In the genomic region with DNA sequence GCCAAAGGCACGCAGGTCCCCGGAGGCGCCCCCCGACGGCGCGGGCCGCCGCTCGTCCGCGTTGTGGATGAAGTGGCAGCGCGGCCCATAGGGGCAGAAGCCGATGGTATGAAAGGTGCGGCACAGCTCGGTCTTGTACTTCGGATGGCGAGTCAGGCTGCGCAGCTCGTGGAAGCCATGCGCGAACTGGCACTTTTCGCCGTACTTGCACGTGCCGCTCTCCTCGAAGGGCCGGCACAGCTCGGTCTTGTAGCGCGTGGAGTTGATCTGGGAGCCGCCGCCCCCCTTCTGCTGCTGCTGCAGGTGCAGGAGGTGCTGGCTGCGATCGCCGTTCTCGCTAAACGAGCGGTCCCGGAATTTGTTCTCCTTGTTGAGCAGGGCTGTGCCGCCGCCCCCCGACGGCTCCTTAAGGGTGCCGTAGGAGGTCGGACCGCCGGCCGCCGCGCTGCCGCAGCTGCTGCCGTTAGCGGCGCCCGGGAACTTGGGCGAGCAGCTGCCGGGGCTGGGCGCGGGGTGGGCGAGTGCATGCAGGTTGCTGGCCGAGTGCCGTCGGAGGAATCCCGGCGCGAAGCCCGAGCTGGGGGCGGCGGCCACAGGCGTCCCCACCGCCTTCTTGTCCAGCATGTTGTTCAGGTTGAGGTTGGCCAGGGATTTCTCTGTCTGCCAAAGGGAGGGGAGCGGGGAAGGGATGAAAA, we compare ENCODE assay signal across 1 cellular context.
TF ChIP-seq lines count a peak whose summit lies in the region.

No MANE protein-coding gene starts in this region.

TF ChIP-seq in HepG2, 621 proteins besides CTCF, POLR2A, EP300 and RAD21 (continued from another document and continues in another):
- no peak for TF ChIP-seq ZBTB37 (CRISPR knock-in tag; IDR thresholded peaks at IDR 0.05)
- TF ChIP-seq, protein P1, sequence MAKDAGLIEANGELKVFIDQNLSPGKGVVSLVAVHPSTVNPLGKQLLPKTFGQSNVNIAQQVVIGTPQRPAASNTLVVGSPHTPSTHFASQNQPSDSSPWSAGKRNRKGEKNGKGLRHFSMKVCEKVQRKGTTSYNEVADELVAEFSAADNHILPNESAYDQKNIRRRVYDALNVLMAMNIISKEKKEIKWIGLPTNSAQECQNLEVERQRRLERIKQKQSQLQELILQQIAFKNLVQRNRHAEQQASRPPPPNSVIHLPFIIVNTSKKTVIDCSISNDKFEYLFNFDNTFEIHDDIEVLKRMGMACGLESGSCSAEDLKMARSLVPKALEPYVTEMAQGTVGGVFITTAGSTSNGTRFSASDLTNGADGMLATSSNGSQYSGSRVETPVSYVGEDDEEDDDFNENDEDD (CRISPR knock-in tag; IDR thresholded peaks at IDR 0.05; ENCODE audit: borderline replicate concordance) = peak; percentile 73; the same call in 1 of the 2 replicates
- TF ChIP-seq BORCS8-MEF2B (CRISPR knock-in tag; IDR thresholded peaks at IDR 0.05) = peak; percentile 80
- 0 out of 2 replicates have a peak, but pooled peaks have one; percentile 24 for TF ChIP-seq ZFAT (CRISPR knock-in tag; conservative IDR thresholded peaks at IDR 0.05)
- TF ChIP-seq, protein P2, sequence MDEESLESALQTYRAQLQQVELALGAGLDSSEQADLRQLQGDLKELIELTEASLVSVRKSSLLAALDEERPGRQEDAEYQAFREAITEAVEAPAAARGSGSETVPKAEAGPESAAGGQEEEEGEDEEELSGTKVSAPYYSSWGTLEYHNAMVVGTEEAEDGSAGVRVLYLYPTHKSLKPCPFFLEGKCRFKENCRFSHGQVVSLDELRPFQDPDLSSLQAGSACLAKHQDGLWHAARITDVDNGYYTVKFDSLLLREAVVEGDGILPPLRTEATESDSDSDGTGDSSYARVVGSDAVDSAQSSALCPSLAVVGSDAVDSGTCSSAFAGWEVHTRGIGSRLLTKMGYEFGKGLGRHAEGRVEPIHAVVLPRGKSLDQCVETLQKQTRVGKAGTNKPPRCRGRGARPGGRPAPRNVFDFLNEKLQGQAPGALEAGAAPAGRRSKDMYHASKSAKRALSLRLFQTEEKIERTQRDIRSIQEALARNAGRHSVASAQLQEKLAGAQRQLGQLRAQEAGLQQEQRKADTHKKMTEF (CRISPR knock-in tag; IDR thresholded peaks at IDR 0.05) = peak; percentile 33; the same call in 1 of the 2 replicates
- TF ChIP-seq MAZ (IDR thresholded peaks at IDR 0.05; ENCODE audit: borderline replicate concordance, low read depth, low read length) = no peak
- TF ChIP-seq MAZ (CRISPR knock-in tag; IDR thresholded peaks at IDR 0.05; ENCODE audit: low read depth) = no peak; the same call in none of the 2 replicates
- TF ChIP-seq TSC22D2 (CRISPR knock-in tag; IDR thresholded peaks at IDR 0.05; ENCODE audit: borderline replicate concordance) = peak; percentile 53
- 0 out of 2 replicates have a peak, but pooled peaks have one; percentile 11 for TF ChIP-seq ZNF235 (CRISPR knock-in tag; IDR thresholded peaks at IDR 0.05; ENCODE audit: borderline replicate concordance)
- no peak for TF ChIP-seq CREM (IDR thresholded peaks at IDR 0.05)
- no peak for TF ChIP-seq CREM (CRISPR knock-in tag; IDR thresholded peaks at IDR 0.05)
- peak; percentile 66; the same call in 1 of the 2 replicates for TF ChIP-seq ZNF30 (CRISPR knock-in tag; IDR thresholded peaks at IDR 0.05)
- TF ChIP-seq ZSCAN21 (CRISPR knock-in tag; IDR thresholded peaks at IDR 0.05; ENCODE audit: borderline replicate concordance) = no peak; the same call in none of the 2 replicates
- peak; percentile 84 for TF ChIP-seq ZNF687 (CRISPR knock-in tag; IDR thresholded peaks at IDR 0.05)
- peak; percentile 26; the same call in 1 of the 2 replicates for TF ChIP-seq ERF (CRISPR knock-in tag; IDR thresholded peaks at IDR 0.05)
- TF ChIP-seq ZSCAN5A (CRISPR knock-in tag; IDR thresholded peaks at IDR 0.05; ENCODE audit: borderline replicate concordance) = peak; percentile 93
- peak; percentile 86 for TF ChIP-seq ZNF274 (CRISPR knock-in tag; IDR thresholded peaks at IDR 0.05)
- TF ChIP-seq PRMT3 (CRISPR knock-in tag; IDR thresholded peaks at IDR 0.05; ENCODE audit: borderline replicate concordance, low read depth) = peak; percentile 32; the same call in 1 of the 2 replicates
- TF ChIP-seq SKIL (CRISPR knock-in tag; IDR thresholded peaks at IDR 0.05; ENCODE audit: borderline replicate concordance) = peak; percentile 57; the same call in 1 of the 2 replicates
- peak; percentile 72; the same call in 1 of the 2 replicates for TF ChIP-seq ZNF296 (CRISPR knock-in tag; conservative IDR thresholded peaks at IDR 0.05)
- no peak for TF ChIP-seq ZNF766 (CRISPR knock-in tag; IDR thresholded peaks at IDR 0.05; ENCODE audit: borderline replicate concordance)
- TF ChIP-seq MLX (CRISPR knock-in tag; IDR thresholded peaks at IDR 0.05) = peak; percentile 43; the same call in 1 of the 2 replicates
- no peak for TF ChIP-seq FUBP1 (CRISPR knock-in tag; IDR thresholded peaks at IDR 0.05; ENCODE audit: borderline replicate concordance)
- TF ChIP-seq ZBTB14 (CRISPR knock-in tag; IDR thresholded peaks at IDR 0.05) = 0 out of 2 replicates have a peak, but pooled peaks have one; percentile 17
- TF ChIP-seq ZNF784 (CRISPR knock-in tag; IDR thresholded peaks at IDR 0.05; ENCODE audit: borderline replicate concordance) = peak; percentile 6; the same call in 1 of the 2 replicates
- TF ChIP-seq, protein P3, sequence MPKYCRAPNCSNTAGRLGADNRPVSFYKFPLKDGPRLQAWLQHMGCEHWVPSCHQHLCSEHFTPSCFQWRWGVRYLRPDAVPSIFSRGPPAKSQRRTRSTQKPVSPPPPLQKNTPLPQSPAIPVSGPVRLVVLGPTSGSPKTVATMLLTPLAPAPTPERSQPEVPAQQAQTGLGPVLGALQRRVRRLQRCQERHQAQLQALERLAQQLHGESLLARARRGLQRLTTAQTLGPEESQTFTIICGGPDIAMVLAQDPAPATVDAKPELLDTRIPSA (CRISPR knock-in tag; IDR thresholded peaks at IDR 0.05; ENCODE audit: borderline replicate concordance) = no peak
- no peak; the same call in 1 of the 2 replicates for TF ChIP-seq ZUFSP (CRISPR knock-in tag; IDR thresholded peaks at IDR 0.05; ENCODE audit: borderline replicate concordance)
- TF ChIP-seq RBFOX2 (IDR thresholded peaks at IDR 0.05; ENCODE audit: low read depth, low read length) = peak; percentile 55
- TF ChIP-seq REL (CRISPR knock-in tag; conservative IDR thresholded peaks at IDR 0.05) = peak; percentile 50; the same call in 1 of the 2 replicates
- 0 out of 2 replicates have a peak, but pooled peaks have one; percentile 28 for TF ChIP-seq ETV5 (CRISPR knock-in tag; IDR thresholded peaks at IDR 0.05; ENCODE audit: borderline replicate concordance)
- peak; percentile 51; the same call in 1 of the 2 replicates for TF ChIP-seq PHF20 (CRISPR knock-in tag; IDR thresholded peaks at IDR 0.05)
